ENCODE assay signal across 11 cellular contexts in the genomic region with DNA sequence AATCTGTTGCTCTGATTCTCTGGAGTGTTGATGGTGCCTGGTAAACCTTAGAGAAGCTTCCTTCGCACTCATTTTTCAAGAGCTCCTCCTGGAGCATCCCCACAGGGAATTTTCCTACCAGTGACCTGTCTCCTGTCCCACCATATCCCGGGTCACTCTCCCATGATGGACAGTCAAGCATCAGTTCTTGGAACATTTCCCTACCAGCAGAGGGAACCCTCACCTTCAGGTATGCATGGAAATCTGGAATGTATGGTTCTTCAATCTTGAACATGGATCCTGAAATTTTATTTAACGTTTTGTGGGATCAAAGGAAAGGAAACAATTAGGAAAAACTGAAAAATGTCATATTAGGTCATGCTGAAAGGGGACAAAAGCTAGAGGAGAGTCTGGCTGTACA.
A peak's percentile ranks its signal among the peaks of the same experiment; 100 is the strongest.
DNase-seq lines count a peak whose midpoint lies in the region; ATAC-seq and TF ChIP-seq lines count a peak whose summit lies in the region.
"Had no signal": no experiment of that assay in that cellular context is flagged by ENCODE, and none has a peak within 500 bp of the region (broad histone marks: within the 10 kb centered on the region; RNA-seq: fewer than 3 reads in every experiment).

No MANE protein-coding gene starts in this region.

- TF ChIP-seq POLR2A in HCT116 (IDR thresholded peaks at IDR 0.05; ENCODE audit: borderline replicate concordance, extremely low read depth, insufficient read depth, insufficient read length), result no peak

- H4K20me1 ChIP-seq in HCT116 (ENCODE audit: insufficient read depth) (no peaks in the 10 kb centered on the region), GM23248 (ENCODE audit: insufficient read depth) (no peaks in the 10 kb centered on the region)

- in situ Hi-C loops in GM23248 (cut with MboI), result no loop called here

- no peaks in the 10 kb centered on the region for H3K9me2 ChIP-seq in HCT116 (ENCODE audit: insufficient read depth)
- H3K9me2 ChIP-seq in GM23248 (ENCODE audit: insufficient read depth), result no peaks in the 10 kb centered on the region

- no peaks in the 10 kb centered on the region for H3K9me3 ChIP-seq in HCT116 (ENCODE audit: control insufficient read depth in 1 of 2, insufficient read depth in 1 of 2, low read depth in 1 of 2, low read length in 2 of 2)
- no peaks in the 10 kb centered on the region for H3K9me3 ChIP-seq in RWPE2 (ENCODE audit: severe bottlenecking)
- H3K9me3 ChIP-seq in GM23248 (ENCODE audit: low read depth), result no peaks in the 10 kb centered on the region
- H3K9me3 ChIP-seq: sigmoid colon had no signal

- POLR2A ChIA-PET in HCT116 (lab: Charles Lee), result no interaction called here

- H3K27me3 ChIP-seq in HCT116 (ENCODE audit: insufficient read depth, low read length) (no peaks in the 10 kb centered on the region), RWPE2 (ENCODE audit: insufficient read depth, poor library complexity, severe bottlenecking) (no peaks in the 10 kb centered on the region), GM23248 (replicated peaks; ENCODE audit: insufficient read depth) (no peaks in the 10 kb centered on the region)
- H3K27me3 ChIP-seq: sigmoid colon had no signal

- intact Hi-C loops in HCT116 (cut with micrococcal nuclease), result loop anchor here (2.0 kb wide), 1 partner anchor 60 kb away; no protein-coding TSS in a partner anchor

- H3K36me3 ChIP-seq in HCT116 (ENCODE audit: control insufficient read depth in 1 of 2, insufficient read depth in 2 of 2, low read length in 2 of 2) (no peaks in the 10 kb centered on the region), RWPE2 (ENCODE audit: low read depth) (no peaks in the 10 kb centered on the region), GM23248 (ENCODE audit: low read depth) (no peaks in the 10 kb centered on the region)
- H3K36me3 ChIP-seq: sigmoid colon had no signal

- RAD21 ChIA-PET in HCT116 (lab: Charles Lee; ENCODE audit: low non-redundant PET in 1 of 2, low total read pairs in 2 of 2, uncharacterized antibody in 2 of 2, unreplicated experiment in 2 of 2), result no interaction called here

- H3K27ac ChIP-seq in HCT116 (ENCODE audit: low read depth, low read length) (no peak overlapping the region), RWPE2 (ENCODE audit: poor library complexity, severe bottlenecking) (no peak overlapping the region), GM23248 (no peak overlapping the region)
- H3K27ac ChIP-seq: sigmoid colon had no signal

- no peaks in the 10 kb centered on the region for H3F3A ChIP-seq in GM23248 (ENCODE audit: insufficient read depth)

- H3K4me1 ChIP-seq in HCT116 (ENCODE audit: control insufficient read depth in 1 of 2, insufficient read depth in 2 of 2, low read length in 2 of 2) (no peaks in the 10 kb centered on the region), RWPE2 (ENCODE audit: insufficient read depth, poor library complexity, severe bottlenecking) (no peaks in the 10 kb centered on the region), GM23248 (ENCODE audit: insufficient read depth) (no peaks in the 10 kb centered on the region)
- H3K4me1 ChIP-seq: sigmoid colon had no signal

- CTCF ChIA-PET in HCT116 (lab: Charles Lee), result no interaction called here

- no peaks in the 10 kb centered on the region for H3K79me2 ChIP-seq in HCT116 (ENCODE audit: insufficient read depth, low read length)
- H3K79me2 ChIP-seq in GM23248 (ENCODE audit: insufficient read depth), result no peaks in the 10 kb centered on the region

- H3K4me3 ChIP-seq in HCT116 (replicated peaks in 1 of 2; ENCODE audit: low read depth in 1 of 2, low read length in 2 of 2), result no peak overlapping the region
- H3K4me3 ChIP-seq in RWPE2 (ENCODE audit: severe bottlenecking), result no peak overlapping the region
- no peak overlapping the region for H3K4me3 ChIP-seq in GM23248
- H3K4me3 ChIP-seq: sigmoid colon had no signal

- 41 to 42% methylated on average over 3 of the region's 3 CpGs for WGBS in GM23248 (ENCODE audit: low coverage in 1 of 2, low lambda C conversion rate in 2 of 2, missing lambda C conversion rate in 2 of 2), 2 experiments

- no TSS peak for BruUV-seq in HCT116 (replicated peaks; lab: Mats Ljungman, UMichigan)

- H3K9ac ChIP-seq in HCT116 (ENCODE audit: low read length) (no peak overlapping the region), GM23248 (no peak overlapping the region)

- TF ChIP-seq RAD21 in HCT116 (IDR thresholded peaks at IDR 0.05; ENCODE audit: low read depth), result peak; percentile 62

- ATAC-seq in HCT116 (peak; percentile 82), RWPE2 (ENCODE audit: low read depth) (no peak), HG02938 (IDR thresholded peaks at IDR 0.05; ENCODE audit: unreplicated experiment) (no peak), HG03354 (IDR thresholded peaks at IDR 0.05; ENCODE audit: poor library complexity, severe bottlenecking, unreplicated experiment) (no peak)
- ATAC-seq: activated T-helper 17 cell treated with anti-CD3 and anti-CD28 coated beads, Interleukin-2, amount 50 U/mL, for 72 hours had no signal

- DNase-seq in COLO829 (ENCODE audit: low spot score) (peak; percentile 40), HCT116 (ENCODE audit: low read depth, low spot score) (peak; percentile 26), RWPE2 (ENCODE audit: low spot score) (no peak), iPS DF 4.7 (ENCODE audit: extremely low read depth, low spot score) (peak; percentile 30), GM23248 (no peak), hypothalamus (lab: John Stamatoyannopoulos, UW) (no peak)
- DNase-seq: NCI-H2107, sigmoid colon had no signal

- H3K4me2 ChIP-seq in HCT116 (ENCODE audit: low read length) (no peak overlapping the region), GM23248 (ENCODE audit: unreplicated experiment) (no peak overlapping the region)

- peak; percentile 33 to 63 (median 61); a peak in 4 of 6 replicates for TF ChIP-seq CTCF in HCT116 (IDR thresholded peaks at IDR 0.05 in 2 of 3, conservative IDR thresholded peaks at IDR 0.05 in 1 of 3; ENCODE audit: borderline replicate concordance in 1 of 3, insufficient read depth in 1 of 3, low read depth in 2 of 3, low read length in 2 of 3)
- TF ChIP-seq CTCF in RWPE2 (IDR thresholded peaks at IDR 0.05; ENCODE audit: poor library complexity, severe bottlenecking), result peak; percentile 40

- H2AFZ ChIP-seq in HCT116 (ENCODE audit: low read depth, low read length, poor library complexity, severe bottlenecking) (no peak overlapping the region), GM23248 (no peak overlapping the region)

TF ChIP-seq in HCT116, 20 proteins besides CTCF, POLR2A, EP300 and RAD21:
- TF ChIP-seq YY1 (IDR thresholded peaks at IDR 0.05; ENCODE audit: extremely low read depth, insufficient replicate concordance, low read depth, low read length) (peak; percentile 25), CEBPB (IDR thresholded peaks at IDR 0.05; ENCODE audit: low read depth) (no peak)

Comparison
In these comparisons a context has a peak if more than half of its experiments do, and no peak if none do; other contexts are left out.
1. DNase-seq: peak in COLO829 (single experiment), HCT116 (single experiment) and iPS DF 4.7 (single experiment); none in RWPE2 (single experiment), GM23248 (single experiment) and hypothalamus (0 of 51).